8 cellular contexts compared by ENCODE assay signal in the genomic region with DNA sequence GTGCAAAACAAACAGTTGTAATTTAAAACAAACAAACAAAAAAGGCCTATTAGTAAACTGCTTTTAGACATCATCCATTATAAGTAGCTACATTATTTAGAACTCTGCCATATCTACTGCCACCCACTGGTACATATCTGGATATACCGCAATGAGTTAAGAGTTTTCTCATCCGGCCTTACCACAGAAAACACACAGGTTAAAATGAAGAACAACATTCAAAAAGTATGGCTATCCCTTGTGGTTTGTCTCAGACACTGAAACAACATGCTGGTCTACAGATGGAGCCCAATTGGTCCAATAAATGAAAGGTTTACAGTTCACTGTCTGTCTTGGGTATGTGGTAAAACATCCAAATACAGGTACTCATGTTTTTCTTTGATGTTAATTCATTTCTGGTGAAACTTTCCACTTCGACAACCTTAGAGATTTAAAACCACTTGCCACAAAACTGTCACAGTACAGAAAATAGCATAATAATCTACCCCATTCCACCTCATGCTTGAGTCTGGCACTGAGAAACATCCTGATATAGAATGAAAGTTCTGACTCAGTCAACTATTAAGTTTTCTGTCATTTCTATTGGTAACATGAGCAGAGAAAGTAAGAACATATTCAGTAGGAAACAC.
DNase-seq lines count a peak whose midpoint lies in the region; ATAC-seq, FAIRE-seq and TF ChIP-seq lines count a peak whose summit lies in the region.

No MANE protein-coding gene starts in this region.

- intact Hi-C loops in HepG2 (cut with micrococcal nuclease; ENCODE audit: unreplicated experiment) (loop anchor here (1.0 to 5.0 kb wide), 3 partner anchors 264 to 530 kb away; no protein-coding TSS in a partner anchor), sigmoid colon (cut with DNase I) (no loop called here)

- peak; percentile 97 for ATAC-seq in GM18498 (IDR thresholded peaks at IDR 0.05; ENCODE audit: unreplicated experiment)
- ATAC-seq in HG02678 (IDR thresholded peaks at IDR 0.05; ENCODE audit: unreplicated experiment) = peak; percentile 97
- peak; percentile 74 for ATAC-seq in HepG2

- H3K36me3 ChIP-seq in HepG2 (replicated peaks in 1 of 2; ENCODE audit: control insufficient read depth in 1 of 2, insufficient read depth in 2 of 2, low read length in 2 of 2) = no peaks in the 10 kb centered on the region
- no peaks in the 10 kb centered on the region for H3K36me3 ChIP-seq in sigmoid colon

- TF ChIP-seq EP300 in HepG2 (IDR thresholded peaks at IDR 0.05; ENCODE audit: low read depth in 2 of 2, low read length in 2 of 2) = no peak
- no peak for TF ChIP-seq EP300 in HepG2 (CRISPR knock-in tag; IDR thresholded peaks at IDR 0.05; ENCODE audit: borderline replicate concordance)
- TF ChIP-seq EP300 in sigmoid colon (IDR thresholded peaks at IDR 0.05) = no peak

- POLR2A ChIA-PET in HepG2 (lab: Yijun Ruan, JAX) = no interaction called here

- FAIRE-seq in HepG2 (lab: Jason Lieb, UNC) = peak; percentile 30

- H3K27ac ChIP-seq in HepG2 (ENCODE audit: extremely low read length, insufficient read depth, low read length) (no peak overlapping the region), sigmoid colon (no peak overlapping the region)

- no peak for TF ChIP-seq RAD21 in HepG2 (CRISPR knock-in tag; IDR thresholded peaks at IDR 0.05)

- CTCF ChIA-PET in HepG2 (lab: Yijun Ruan, JAX; ENCODE audit: low intra/inter-chr PET ratio, low total read pairs) = interaction anchor here (0.9 to 1.7 kb wide), 2 partner anchors 374 to 531 kb away, joined by 3 to 6 read pairs; no protein-coding TSS in a partner anchor

- no TSS peak for BruUV-seq in HepG2 (replicated peaks; lab: Mats Ljungman, UMichigan)

- peak; percentile 57 for TF ChIP-seq CTCF in astrocyte of the spinal cord (IDR thresholded peaks at IDR 0.05; ENCODE audit: low read depth, low read length)
- TF ChIP-seq CTCF in HepG2 (CRISPR knock-in tag; IDR thresholded peaks at IDR 0.05) = peak; percentile 53
- TF ChIP-seq CTCF in sigmoid colon (IDR thresholded peaks at IDR 0.05) = no peak

- H4K20me1 ChIP-seq in HepG2 (ENCODE audit: insufficient read depth, low read length) = no peaks in the 10 kb centered on the region

- DNase-seq in COR-L47 (lab: John Stamatoyannopoulos, UW) (peak; percentile 11), NCI-H1694 treated with DMSO at 0.1 percent for 48 hours (lab: John Stamatoyannopoulos, UW) (peak; percentile 46), astrocyte of the spinal cord (ENCODE audit: low read depth, low spot score) (peak; percentile 63), HepG2 (ENCODE audit: low spot score) (peak; percentile 30), NCI-H187 treated with DMSO at 0.1 percent for 48 hours (lab: John Stamatoyannopoulos, UW) (no peak), sigmoid colon (no peak)

- no peak overlapping the region for H2AFZ ChIP-seq in HepG2 (ENCODE audit: low read length)

- H3K4me2 ChIP-seq in HepG2 (ENCODE audit: low read depth, low read length) = no peak overlapping the region

- in situ Hi-C loops in astrocyte of the spinal cord (cut with HindIII; ENCODE audit: low sequenced_read_pairs) = no loop called here
- in situ Hi-C loops in HepG2 (cut with HindIII; ENCODE audit: extremely low pct_ligation_motif_present, low pct_unique_long_range_greater_than_20kb) = loop anchor here (25.0 kb wide), 1 partner anchor 375 kb away; a partner anchor contains a TSS

- H3K9ac ChIP-seq in HepG2 (ENCODE audit: insufficient read depth, low read depth, low read length) = no peak overlapping the region

- no peak overlapping the region for H3K4me3 ChIP-seq in astrocyte of the spinal cord (ENCODE audit: low read depth, low read length)
- no peak overlapping the region for H3K4me3 ChIP-seq in HepG2 (replicated peaks in 1 of 3; ENCODE audit: insufficient read depth in 1 of 3, low read depth in 2 of 3, low read length in 3 of 3)
- H3K4me3 ChIP-seq in sigmoid colon = no peak overlapping the region

- H3K9me3 ChIP-seq in HepG2 (ENCODE audit: low read length) (no peaks in the 10 kb centered on the region), sigmoid colon (no peaks in the 10 kb centered on the region)

- TF ChIP-seq POLR2A in HepG2 (IDR thresholded peaks at IDR 0.05; ENCODE audit: insufficient read depth in 1 of 2, low read depth in 2 of 2, low read length in 2 of 2) (no peak), sigmoid colon (IDR thresholded peaks at IDR 0.05) (no peak)

- WGBS in HepG2 (ENCODE audit: low lambda C conversion rate) = 49% methylated on average over 3 of the region's 3 CpGs
- WGBS in sigmoid colon, 2 donors = 50 to 52% methylated on average over 3 of the region's 3 CpGs

- no peaks in the 10 kb centered on the region for H3K79me2 ChIP-seq in HepG2 (ENCODE audit: insufficient read depth, low read length)

- H3K4me1 ChIP-seq in HepG2 (ENCODE audit: insufficient read depth, low read length) (peaks cover 4% of the 10 kb centered on the region; the same call in 1 of the 2 replicates), sigmoid colon (peaks cover 0 to 4% (median 0%) of the 10 kb centered on the region in 4 donors)

- H3K27me3 ChIP-seq in HepG2 (ENCODE audit: control insufficient read depth in 1 of 2, insufficient read depth in 2 of 2, low read length in 2 of 2) (no peaks in the 10 kb centered on the region), sigmoid colon (no peaks in the 10 kb centered on the region)

TF ChIP-seq in HepG2, 621 proteins besides CTCF, POLR2A, EP300 and RAD21:
- TF ChIP-seq BRD4 (CRISPR knock-in tag; IDR thresholded peaks at IDR 0.05) (no peak), RFXAP (CRISPR knock-in tag; IDR thresholded peaks at IDR 0.05; ENCODE audit: borderline replicate concordance) (no peak), RBM39 (IDR thresholded peaks at IDR 0.05; ENCODE audit: low read depth, low read length, poor library complexity, severe bottlenecking) (no peak), SMC3 (IDR thresholded peaks at IDR 0.05; ENCODE audit: low read length) (peak; percentile 54; the same call in 1 of the 2 replicates), ZNF619 (CRISPR knock-in tag; IDR thresholded peaks at IDR 0.05) (no peak), STAG1 (CRISPR knock-in tag; IDR thresholded peaks at IDR 0.05) (peak; percentile 57), CBX5 (CRISPR knock-in tag; IDR thresholded peaks at IDR 0.05; ENCODE audit: borderline replicate concordance) (no peak), TARDBP (CRISPR knock-in tag; IDR thresholded peaks at IDR 0.05) (no peak), PRPF4 (IDR thresholded peaks at IDR 0.05; ENCODE audit: low read depth, low read length, poor library complexity, severe bottlenecking) (no peak), CENPX (CRISPR knock-in tag; IDR thresholded peaks at IDR 0.05) (no peak)
- TF ChIP-seq, protein P1, sequence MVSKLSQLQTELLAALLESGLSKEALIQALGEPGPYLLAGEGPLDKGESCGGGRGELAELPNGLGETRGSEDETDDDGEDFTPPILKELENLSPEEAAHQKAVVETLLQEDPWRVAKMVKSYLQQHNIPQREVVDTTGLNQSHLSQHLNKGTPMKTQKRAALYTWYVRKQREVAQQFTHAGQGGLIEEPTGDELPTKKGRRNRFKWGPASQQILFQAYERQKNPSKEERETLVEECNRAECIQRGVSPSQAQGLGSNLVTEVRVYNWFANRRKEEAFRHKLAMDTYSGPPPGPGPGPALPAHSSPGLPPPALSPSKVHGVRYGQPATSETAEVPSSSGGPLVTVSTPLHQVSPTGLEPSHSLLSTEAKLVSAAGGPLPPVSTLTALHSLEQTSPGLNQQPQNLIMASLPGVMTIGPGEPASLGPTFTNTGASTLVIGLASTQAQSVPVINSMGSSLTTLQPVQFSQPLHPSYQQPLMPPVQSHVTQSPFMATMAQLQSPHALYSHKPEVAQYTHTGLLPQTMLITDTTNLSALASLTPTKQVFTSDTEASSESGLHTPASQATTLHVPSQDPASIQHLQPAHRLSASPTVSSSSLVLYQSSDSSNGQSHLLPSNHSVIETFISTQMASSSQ (IDR thresholded peaks at IDR 0.05; ENCODE audit: low read depth) = no peak
- TF ChIP-seq, protein P1 (CRISPR knock-in tag; IDR thresholded peaks at IDR 0.05; ENCODE audit: borderline replicate concordance) = no peak
- TF ChIP-seq, protein P2, sequence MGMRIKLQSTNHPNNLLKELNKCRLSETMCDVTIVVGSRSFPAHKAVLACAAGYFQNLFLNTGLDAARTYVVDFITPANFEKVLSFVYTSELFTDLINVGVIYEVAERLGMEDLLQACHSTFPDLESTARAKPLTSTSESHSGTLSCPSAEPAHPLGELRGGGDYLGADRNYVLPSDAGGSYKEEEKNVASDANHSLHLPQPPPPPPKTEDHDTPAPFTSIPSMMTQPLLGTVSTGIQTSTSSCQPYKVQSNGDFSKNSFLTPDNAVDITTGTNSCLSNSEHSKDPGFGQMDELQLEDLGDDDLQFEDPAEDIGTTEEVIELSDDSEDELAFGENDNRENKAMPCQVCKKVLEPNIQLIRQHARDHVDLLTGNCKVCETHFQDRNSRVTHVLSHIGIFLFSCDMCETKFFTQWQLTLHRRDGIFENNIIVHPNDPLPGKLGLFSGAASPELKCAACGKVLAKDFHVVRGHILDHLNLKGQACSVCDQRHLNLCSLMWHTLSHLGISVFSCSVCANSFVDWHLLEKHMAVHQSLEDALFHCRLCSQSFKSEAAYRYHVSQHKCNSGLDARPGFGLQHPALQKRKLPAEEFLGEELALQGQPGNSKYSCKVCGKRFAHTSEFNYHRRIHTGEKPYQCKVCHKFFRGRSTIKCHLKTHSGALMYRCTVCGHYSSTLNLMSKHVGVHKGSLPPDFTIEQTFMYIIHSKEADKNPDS (CRISPR knock-in tag; IDR thresholded peaks at IDR 0.05) = no peak

Comparison
In these comparisons a context has a peak if more than half of its experiments do, and no peak if none do; other contexts are left out.
1. DNase-seq: peak in COR-L47 (single experiment), NCI-H1694 treated with DMSO at 0.1 percent for 48 hours (single experiment), astrocyte of the spinal cord (single experiment) and HepG2 (single experiment); none in NCI-H187 treated with DMSO at 0.1 percent for 48 hours (single experiment) and sigmoid colon (single experiment).
2. CTCF ChIP-seq: peak in astrocyte of the spinal cord (single experiment) and HepG2 (single experiment); none in sigmoid colon (0 of 4).
3. Peak in every context shown above with its lines, with median percentiles within 50 percentile points of each other: ATAC-seq.